Comparison of ENCODE assay signal across 1 cellular context in genomic region chr5:155024015-155024414, GRCh38.
TF ChIP-seq lines count a peak whose summit lies in the region.

No MANE protein-coding gene starts in this region.

TF ChIP-seq in HepG2, 621 proteins besides CTCF, POLR2A, EP300 and RAD21 (continued from another document):
- TF ChIP-seq, protein P1, sequence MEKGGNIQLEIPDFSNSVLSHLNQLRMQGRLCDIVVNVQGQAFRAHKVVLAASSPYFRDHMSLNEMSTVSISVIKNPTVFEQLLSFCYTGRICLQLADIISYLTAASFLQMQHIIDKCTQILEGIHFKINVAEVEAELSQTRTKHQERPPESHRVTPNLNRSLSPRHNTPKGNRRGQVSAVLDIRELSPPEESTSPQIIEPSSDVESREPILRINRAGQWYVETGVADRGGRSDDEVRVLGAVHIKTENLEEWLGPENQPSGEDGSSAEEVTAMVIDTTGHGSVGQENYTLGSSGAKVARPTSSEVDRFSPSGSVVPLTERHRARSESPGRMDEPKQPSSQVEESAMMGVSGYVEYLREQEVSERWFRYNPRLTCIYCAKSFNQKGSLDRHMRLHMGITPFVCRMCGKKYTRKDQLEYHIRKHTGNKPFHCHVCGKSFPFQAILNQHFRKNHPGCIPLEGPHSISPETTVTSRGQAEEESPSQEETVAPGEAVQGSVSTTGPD (CRISPR knock-in tag; IDR thresholded peaks at IDR 0.05), result no peak
- peak; percentile 50; the same call in 1 of the 2 replicates for TF ChIP-seq TFAP4 (IDR thresholded peaks at IDR 0.05; ENCODE audit: borderline replicate concordance, low read depth)
- no peak for TF ChIP-seq ZNF839 (CRISPR knock-in tag; IDR thresholded peaks at IDR 0.05; ENCODE audit: borderline replicate concordance)
- no peak for TF ChIP-seq BHLHE40 (IDR thresholded peaks at IDR 0.05; ENCODE audit: low read length)
- no peak for TF ChIP-seq IKZF5 (CRISPR knock-in tag; IDR thresholded peaks at IDR 0.05)
- TF ChIP-seq KLF13 (CRISPR knock-in tag; IDR thresholded peaks at IDR 0.05), result no peak
- TF ChIP-seq SIN3B (IDR thresholded peaks at IDR 0.05; ENCODE audit: low read length), result no peak
